In the genomic region with DNA sequence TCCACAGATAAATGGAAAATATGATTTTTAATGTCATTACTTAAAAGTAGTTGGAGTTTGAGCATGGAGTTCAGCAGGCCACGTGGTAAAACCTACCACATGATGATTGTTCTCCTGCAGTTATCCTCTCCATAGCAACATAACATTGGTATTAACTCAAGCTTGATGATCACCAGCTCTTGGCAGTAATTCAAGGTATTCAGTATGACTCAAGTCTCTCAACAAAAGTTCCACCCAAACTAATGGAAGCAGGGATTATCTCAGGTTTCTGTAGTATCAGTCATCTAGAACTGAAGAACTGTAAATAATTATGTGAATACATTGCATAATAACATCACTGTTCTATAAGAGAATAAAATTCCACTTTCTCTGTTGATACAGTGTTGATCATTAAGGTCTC, we compare ENCODE assay signal across 11 cellular contexts. TPM values are rescaled to one million over a fixed set of nuclear protein-coding genes. Genes with fewer than 3 reads are reported as not detected.
DNase-seq lines count a peak whose midpoint lies in the region; ATAC-seq and TF ChIP-seq lines count a peak whose summit lies in the region.
"Had no signal": no experiment of that assay in that cellular context is flagged by ENCODE, and none has a peak within 500 bp of the region (broad histone marks: within the 10 kb centered on the region; RNA-seq: fewer than 3 reads in every experiment).

No MANE protein-coding gene starts in this region.

- H3K4me3 Mint-ChIP-seq in Calu3 (ENCODE audit: low read depth, unreplicated experiment): no peak overlapping the region
- no peak overlapping the region for H3K4me3 Mint-ChIP-seq in nephron
- H3K4me3 Mint-ChIP-seq: endodermal cell had no signal

- peaks cover 8% of the 10 kb centered on the region for H3K4me1 Mint-ChIP-seq in Calu3 (ENCODE audit: low read depth, unreplicated experiment)
- peaks cover 6% of the 10 kb centered on the region for H3K4me1 Mint-ChIP-seq in nephron
- H3K4me1 Mint-ChIP-seq: endodermal cell had no signal

- H3K4me3 ChIP-seq in coronary artery: no peak overlapping the region

- peak overlapping the region in 1 of 2 donors; percentile 14 for H3K27ac ChIP-seq in coronary artery

- ATAC-seq in GM18867 (IDR thresholded peaks at IDR 0.05; ENCODE audit: unreplicated experiment): no peak
- no peak for ATAC-seq in GM21381 (IDR thresholded peaks at IDR 0.05; ENCODE audit: unreplicated experiment)

- CTCF ChIA-PET in Calu3 (lab: Charles Lee): no interaction called here

- H3K36me3 Mint-ChIP-seq in Calu3 (ENCODE audit: insufficient read depth, unreplicated experiment): no peaks in the 10 kb centered on the region
- no peaks in the 10 kb centered on the region for H3K36me3 Mint-ChIP-seq in nephron (ENCODE audit: low read depth)

- DNase-seq in Calu3: peak; percentile 11
- peak; percentile 32 for DNase-seq in NCI-H1436 (lab: John Stamatoyannopoulos, UW)
- DNase-seq in epidermal melanocyte (ENCODE audit: insufficient read length, low spot score): peak; percentile 46
- no peak for DNase-seq in coronary artery (ENCODE audit: low spot score)
- DNase-seq in superior temporal gyrus (ENCODE audit: extremely low spot score): no peak
- DNase-seq: activated CD8-positive, alpha-beta memory T cell treated with anti-CD3 and anti-CD28 coated beads for 24 hours; endodermal cell had no signal

- H3K27me3 Mint-ChIP-seq in Calu3 (ENCODE audit: unreplicated experiment): no peaks in the 10 kb centered on the region
- H3K27me3 Mint-ChIP-seq in nephron (ENCODE audit: low read depth): no peaks in the 10 kb centered on the region

- H3K27ac Mint-ChIP-seq in Calu3 (ENCODE audit: unreplicated experiment) (peak overlapping the region; percentile 54), nephron (peak overlapping the region in 2 of 3 experiments; percentile 7 to 52)
- H3K27ac Mint-ChIP-seq: endodermal cell had no signal

- BruUV-seq in Calu3 (replicated peaks; lab: Mats Ljungman, UMichigan): no TSS peak

- intact Hi-C loops in Calu3 (cut with micrococcal nuclease; ENCODE audit: unreplicated experiment): no loop called here

- H3K9me3 Mint-ChIP-seq in Calu3 (ENCODE audit: low read depth, unreplicated experiment) (no peaks in the 10 kb centered on the region), nephron (no peaks in the 10 kb centered on the region)
- H3K9me3 Mint-ChIP-seq: endodermal cell had no signal

- TF ChIP-seq CTCF in Calu3 (IDR thresholded peaks at IDR 0.05; ENCODE audit: unreplicated experiment): no peak
- TF ChIP-seq CTCF in nephron (IDR thresholded peaks at IDR 0.05; ENCODE audit: unreplicated experiment in 3 of 3): no peak
- no peak for TF ChIP-seq CTCF in coronary artery (IDR thresholded peaks at IDR 0.05)

RNA-seq across cellular contexts. Expression of a gene that starts 22.9 kb away (rescaled TPM):
- total RNA-seq in Calu3 (2022): not detected in 2 replicates
- total RNA-seq: endodermal cell, skeletal muscle tissue had no signal

Comparison
In these comparisons a context has a peak if more than half of its experiments do, and no peak if none do; other contexts are left out.
1. DNase-seq: peak in Calu3 (single experiment), NCI-H1436 (single experiment) and epidermal melanocyte (single experiment); none in coronary artery (single experiment) and superior temporal gyrus (single experiment).